Comparison of ENCODE assay signal across 20 cellular contexts in genomic region chr17:81807839-81808238, GRCh38. TPM values are rescaled to one million over a fixed set of nuclear protein-coding genes. Genes with fewer than 3 reads are reported as not detected.
"Had no signal": no experiment of that assay in that cellular context is flagged by ENCODE, and none has a peak within 500 bp of the region (broad histone marks: within the 10 kb centered on the region; RNA-seq: fewer than 3 reads in every experiment).

No MANE protein-coding gene starts in this region.

- H3K4me3 ChIP-seq: breast epithelium, SJCRH30 had no signal

- ATAC-seq: activated CD8-positive, alpha-beta T cell treated with anti-CD3 and anti-CD28 coated beads, Interleukin-2, amount 10 ng/mL, durations not matched to agents 7 days and 5 days had no signal

- DNase-seq: activated CD4-positive, alpha-beta T cell treated with anti-CD3 and anti-CD28 coated beads for 48 hours; activated CD4-positive, alpha-beta T cell treated with anti-CD3 and anti-CD28 coated beads, Interleukin-2, amount 50 U/mL, for 4 hours; activated CD4-positive, CD25-positive, alpha-beta regulatory T cell treated with anti-CD3 and anti-CD28 coated beads, Interleukin-2, amount 50 U/mL, for 72 hours; activated CD8-positive, alpha-beta memory T cell treated with anti-CD3 and anti-CD28 coated beads, Interleukin-2, amount 50 U/mL, for 48 hours; activated CD8-positive, alpha-beta T cell treated with anti-CD3 and anti-CD28 coated beads, Interleukin-2, amount 10 ng/mL, durations not matched to agents 7 days and 5 days; activated T-cell treated with anti-CD3 and anti-CD28 coated beads, Interleukin-2, amount 50 U/mL, for 1 hour; aorta; central memory CD4-positive, alpha-beta T cell; Kasumi-1; KBM-7; NCI-H1092; NCI-H2029; NCI-H446; NCI-H748 treated with DMSO at 0.1 percent for 48 hours; Right ventricle myocardium superior; RPMI8226; SJCRH30 had no signal

- H3K27ac ChIP-seq: breast epithelium, SJCRH30 had no signal

- H3K36me3 ChIP-seq: breast epithelium, SJCRH30 had no signal

- H3K9me3 ChIP-seq: breast epithelium, SJCRH30 had no signal

RNA-seq across cellular contexts. Expression of gene GCGR, which starts 3.9 kb away (rescaled TPM):
- total RNA-seq: activated CD8-positive, alpha-beta T cell treated with anti-CD3 and anti-CD28 coated beads, Interleukin-2, amount 10 ng/mL, durations not matched to agents 7 days and 5 days; breast epithelium; chondrocyte; Right ventricle myocardium superior had no signal

RNA-seq across cellular contexts. Expression of gene PPP1R27, which starts 27.0 kb away (rescaled TPM):
- total RNA-seq: activated CD8-positive, alpha-beta T cell treated with anti-CD3 and anti-CD28 coated beads, Interleukin-2, amount 10 ng/mL, durations not matched to agents 7 days and 5 days; aorta; breast epithelium; chondrocyte; Right ventricle myocardium superior; SJCRH30; WTC11 had no signal
